8 cellular contexts compared by ENCODE assay signal in genomic region chr1:244964112-244964971, GRCh38.
DNase-seq lines count a peak whose midpoint lies in the region; ATAC-seq and TF ChIP-seq lines count a peak whose summit lies in the region.

No MANE protein-coding gene starts in this region.

- H3K27me3 ChIP-seq in foreskin keratinocyte (no peaks in the 10 kb centered on the region), psoas muscle (ENCODE audit: insufficient read depth in 3 of 3, low read length in 2 of 3) (no peaks in the 10 kb centered on the region), HAP-1 (ENCODE audit: low read depth) (no peaks in the 10 kb centered on the region)

- in situ Hi-C loops in HAP-1 (cut with MboI; ENCODE audit: low sequenced_read_pairs), result no loop called here

- peak; percentile 23 for DNase-seq in AG09319 (ENCODE audit: extremely low read depth, low read depth)
- DNase-seq in HK-2 (ENCODE audit: unreplicated experiment), result peak; percentile 36
- peak; percentile 21 for DNase-seq in UCSD-AML1 (lab: John Stamatoyannopoulos, UW; ENCODE audit: unreplicated experiment)
- DNase-seq in foreskin keratinocyte, result peak; percentile 5 to 23
- DNase-seq in psoas muscle, result no peak
- DNase-seq in HAP-1 (ENCODE audit: low spot score in 2 of 2), result no peak
- DNase-seq in NCI-H82 treated with DMSO at 0.1 percent for 48 hours (lab: John Stamatoyannopoulos, UW; ENCODE audit: unreplicated experiment), result no peak
- no peak for DNase-seq in ureter (ENCODE audit: low spot score)

- intact Hi-C loops in psoas muscle (cut with DNase I), result loop anchor here in 1 of 2 donors (2.0 to 10.0 kb wide), 2 partner anchors 44 to 310 kb away; partner anchors contain the start of gene DESI2

- 6 to 15% (median 9%) methylated on average over 11 of the region's 11 CpGs for WGBS in psoas muscle, 3 donors

- H3K36me3 ChIP-seq in psoas muscle (ENCODE audit: insufficient read depth in 1 of 2, low read depth in 1 of 2) (no peaks in the 10 kb centered on the region), HAP-1 (replicated peaks) (no peaks in the 10 kb centered on the region)

- no peak for TF ChIP-seq CTCF in AG09319 (IDR thresholded peaks at IDR 0.05; ENCODE audit: low read depth, low read length)
- no peak for TF ChIP-seq CTCF in foreskin keratinocyte (conservative IDR thresholded peaks at IDR 0.05)
- TF ChIP-seq CTCF in psoas muscle (IDR thresholded peaks at IDR 0.05), result no peak

- H3K27ac ChIP-seq in foreskin keratinocyte (no peak overlapping the region), psoas muscle (peak overlapping the region; percentile 88)

- H3K4me3 ChIP-seq in psoas muscle (no peak overlapping the region), HAP-1 (no peak overlapping the region)

- H3K4me1 ChIP-seq in foreskin keratinocyte (peaks cover 12% of the 10 kb centered on the region), psoas muscle (peaks cover 71% of the 10 kb centered on the region), HAP-1 (peaks cover 6% of the 10 kb centered on the region)

- no peaks in the 10 kb centered on the region for H3K9me3 ChIP-seq in psoas muscle
- no peaks in the 10 kb centered on the region for H3K9me3 ChIP-seq in HAP-1

- ATAC-seq in foreskin keratinocyte, result peak; percentile 20
- peak in 1 of 4 donors; percentile 26 for ATAC-seq in psoas muscle

Comparison
In these comparisons a context has a peak if more than half of its experiments do, and no peak if none do; other contexts are left out.
1. DNase-seq: peak in AG09319 (single experiment), HK-2 (single experiment), UCSD-AML1 (single experiment) and foreskin keratinocyte (2 of 2); none in psoas muscle (0 of 2), HAP-1 (0 of 2), NCI-H82 treated with DMSO at 0.1 percent for 48 hours (single experiment) and ureter (single experiment).